ENCODE assay signal across 1 cellular context in the genomic region with DNA sequence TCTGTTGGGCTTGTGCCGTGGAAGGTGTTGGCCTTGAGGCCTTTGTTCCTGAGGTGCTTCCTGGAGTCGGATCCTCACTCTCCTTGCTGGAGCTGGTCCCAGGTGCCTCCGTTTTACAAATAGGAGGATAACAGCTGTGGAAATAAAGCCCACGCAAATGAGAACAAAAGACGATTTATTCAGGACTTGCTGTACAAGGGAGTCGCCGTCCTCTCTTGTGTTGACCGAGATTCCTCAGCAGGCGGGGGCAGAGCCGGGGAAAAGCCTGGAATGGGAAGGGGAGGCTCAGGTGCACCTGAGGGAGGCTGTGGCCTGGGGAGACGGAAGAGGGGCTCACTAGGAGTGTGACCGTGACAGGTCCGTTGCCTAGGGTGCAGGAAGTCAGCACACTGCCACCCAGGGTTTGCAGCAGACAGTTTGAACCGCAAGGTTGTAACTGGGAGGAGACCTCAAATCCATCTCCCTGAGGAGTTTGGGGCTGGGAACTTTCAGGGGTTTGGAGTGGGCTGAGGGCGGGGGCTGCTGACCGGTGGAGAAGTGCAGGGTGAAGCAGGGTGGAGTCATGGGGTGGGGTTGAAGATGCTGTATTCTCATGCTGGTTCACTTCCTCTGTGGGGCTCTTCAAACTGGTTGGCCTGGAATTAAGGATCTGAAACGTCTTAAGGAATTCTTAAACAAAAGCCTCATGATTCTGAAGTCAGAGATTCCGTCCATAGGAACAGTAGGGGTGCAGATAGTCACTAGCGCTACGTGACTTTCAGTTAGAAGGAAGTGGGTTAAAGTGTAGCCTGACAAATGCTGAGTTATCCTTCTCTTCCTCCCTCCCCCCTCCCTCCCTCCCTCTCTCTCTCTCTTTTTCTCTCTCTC.
TF ChIP-seq lines count a peak whose summit lies in the region.

No MANE protein-coding gene starts in this region.

TF ChIP-seq in K562, 482 proteins besides CTCF, POLR2A, EP300 and RAD21:
- no peak for TF ChIP-seq BRCA1 (IDR thresholded peaks at IDR 0.05)
- TF ChIP-seq BRCA1 (CRISPR knock-in tag; IDR thresholded peaks at IDR 0.05): no peak
- TF ChIP-seq, protein P1, sequence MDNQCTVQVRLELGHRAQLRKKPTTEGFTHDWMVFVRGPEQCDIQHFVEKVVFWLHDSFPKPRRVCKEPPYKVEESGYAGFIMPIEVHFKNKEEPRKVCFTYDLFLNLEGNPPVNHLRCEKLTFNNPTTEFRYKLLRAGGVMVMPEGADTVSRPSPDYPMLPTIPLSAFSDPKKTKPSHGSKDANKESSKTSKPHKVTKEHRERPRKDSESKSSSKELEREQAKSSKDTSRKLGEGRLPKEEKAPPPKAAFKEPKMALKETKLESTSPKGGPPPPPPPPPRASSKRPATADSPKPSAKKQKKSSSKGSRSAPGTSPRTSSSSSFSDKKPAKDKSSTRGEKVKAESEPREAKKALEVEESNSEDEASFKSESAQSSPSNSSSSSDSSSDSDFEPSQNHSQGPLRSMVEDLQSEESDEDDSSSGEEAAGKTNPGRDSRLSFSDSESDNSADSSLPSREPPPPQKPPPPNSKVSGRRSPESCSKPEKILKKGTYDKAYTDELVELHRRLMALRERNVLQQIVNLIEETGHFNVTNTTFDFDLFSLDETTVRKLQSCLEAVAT (IDR thresholded peaks at IDR 0.05): 0 out of 4 replicates have a peak, but pooled peaks of 1 of the 2 experiments have one; percentile 17
- TF ChIP-seq NCOR1 (IDR thresholded peaks at IDR 0.05): no peak
- TF ChIP-seq, protein P2, sequence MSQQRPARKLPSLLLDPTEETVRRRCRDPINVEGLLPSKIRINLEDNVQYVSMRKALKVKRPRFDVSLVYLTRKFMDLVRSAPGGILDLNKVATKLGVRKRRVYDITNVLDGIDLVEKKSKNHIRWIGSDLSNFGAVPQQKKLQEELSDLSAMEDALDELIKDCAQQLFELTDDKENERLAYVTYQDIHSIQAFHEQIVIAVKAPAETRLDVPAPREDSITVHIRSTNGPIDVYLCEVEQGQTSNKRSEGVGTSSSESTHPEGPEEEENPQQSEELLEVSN (IDR thresholded peaks at IDR 0.05; ENCODE audit: borderline replicate concordance in 1 of 2, extremely low read depth in 1 of 2, insufficient read depth in 1 of 2, insufficient read length in 1 of 2, low read depth in 1 of 2, low read length in 1 of 2, poor library complexity in 1 of 2, severe bottlenecking in 1 of 2): no peak
- peak in 1 of 2 experiments; percentile 38; a peak in 1 of 4 replicates for TF ChIP-seq MAZ (CRISPR knock-in tag; conservative IDR thresholded peaks at IDR 0.05 in 1 of 2, IDR thresholded peaks at IDR 0.05 in 1 of 2)
- TF ChIP-seq CHD2 (IDR thresholded peaks at IDR 0.05; ENCODE audit: low read depth, low read length): no peak
- TF ChIP-seq, protein P3, sequence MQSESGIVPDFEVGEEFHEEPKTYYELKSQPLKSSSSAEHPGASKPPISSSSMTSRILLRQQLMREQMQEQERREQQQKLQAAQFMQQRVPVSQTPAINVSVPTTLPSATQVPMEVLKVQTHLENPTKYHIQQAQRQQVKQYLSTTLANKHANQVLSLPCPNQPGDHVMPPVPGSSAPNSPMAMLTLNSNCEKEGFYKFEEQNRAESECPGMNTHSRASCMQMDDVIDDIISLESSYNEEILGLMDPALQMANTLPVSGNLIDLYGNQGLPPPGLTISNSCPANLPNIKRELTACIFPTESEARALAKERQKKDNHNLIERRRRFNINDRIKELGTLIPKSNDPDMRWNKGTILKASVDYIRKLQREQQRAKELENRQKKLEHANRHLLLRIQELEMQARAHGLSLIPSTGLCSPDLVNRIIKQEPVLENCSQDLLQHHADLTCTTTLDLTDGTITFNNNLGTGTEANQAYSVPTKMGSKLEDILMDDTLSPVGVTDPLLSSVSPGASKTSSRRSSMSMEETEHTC (IDR thresholded peaks at IDR 0.05): 0 out of 2 replicates have a peak, but pooled peaks have one; percentile 18
- no peak for TF ChIP-seq KDM5B (IDR thresholded peaks at IDR 0.05; ENCODE audit: insufficient replicate concordance, low read depth, low read length)
- TF ChIP-seq, protein P4, sequence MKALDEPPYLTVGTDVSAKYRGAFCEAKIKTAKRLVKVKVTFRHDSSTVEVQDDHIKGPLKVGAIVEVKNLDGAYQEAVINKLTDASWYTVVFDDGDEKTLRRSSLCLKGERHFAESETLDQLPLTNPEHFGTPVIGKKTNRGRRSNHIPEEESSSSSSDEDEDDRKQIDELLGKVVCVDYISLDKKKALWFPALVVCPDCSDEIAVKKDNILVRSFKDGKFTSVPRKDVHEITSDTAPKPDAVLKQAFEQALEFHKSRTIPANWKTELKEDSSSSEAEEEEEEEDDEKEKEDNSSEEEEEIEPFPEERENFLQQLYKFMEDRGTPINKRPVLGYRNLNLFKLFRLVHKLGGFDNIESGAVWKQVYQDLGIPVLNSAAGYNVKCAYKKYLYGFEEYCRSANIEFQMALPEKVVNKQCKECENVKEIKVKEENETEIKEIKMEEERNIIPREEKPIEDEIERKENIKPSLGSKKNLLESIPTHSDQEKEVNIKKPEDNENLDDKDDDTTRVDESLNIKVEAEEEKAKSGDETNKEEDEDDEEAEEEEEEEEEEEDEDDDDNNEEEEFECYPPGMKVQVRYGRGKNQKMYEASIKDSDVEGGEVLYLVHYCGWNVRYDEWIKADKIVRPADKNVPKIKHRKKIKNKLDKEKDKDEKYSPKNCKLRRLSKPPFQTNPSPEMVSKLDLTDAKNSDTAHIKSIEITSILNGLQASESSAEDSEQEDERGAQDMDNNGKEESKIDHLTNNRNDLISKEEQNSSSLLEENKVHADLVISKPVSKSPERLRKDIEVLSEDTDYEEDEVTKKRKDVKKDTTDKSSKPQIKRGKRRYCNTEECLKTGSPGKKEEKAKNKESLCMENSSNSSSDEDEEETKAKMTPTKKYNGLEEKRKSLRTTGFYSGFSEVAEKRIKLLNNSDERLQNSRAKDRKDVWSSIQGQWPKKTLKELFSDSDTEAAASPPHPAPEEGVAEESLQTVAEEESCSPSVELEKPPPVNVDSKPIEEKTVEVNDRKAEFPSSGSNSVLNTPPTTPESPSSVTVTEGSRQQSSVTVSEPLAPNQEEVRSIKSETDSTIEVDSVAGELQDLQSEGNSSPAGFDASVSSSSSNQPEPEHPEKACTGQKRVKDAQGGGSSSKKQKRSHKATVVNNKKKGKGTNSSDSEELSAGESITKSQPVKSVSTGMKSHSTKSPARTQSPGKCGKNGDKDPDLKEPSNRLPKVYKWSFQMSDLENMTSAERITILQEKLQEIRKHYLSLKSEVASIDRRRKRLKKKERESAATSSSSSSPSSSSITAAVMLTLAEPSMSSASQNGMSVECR (CRISPR knock-in tag; IDR thresholded peaks at IDR 0.05): no peak
- no peak for TF ChIP-seq ETV1 (tag; conservative IDR thresholded peaks at IDR 0.05; ENCODE audit: low read depth)
- no peak for TF ChIP-seq RBM39 (optimal IDR thresholded peaks at IDR 0.05; ENCODE audit: low read depth, low read length)
- TF ChIP-seq, protein P5, sequence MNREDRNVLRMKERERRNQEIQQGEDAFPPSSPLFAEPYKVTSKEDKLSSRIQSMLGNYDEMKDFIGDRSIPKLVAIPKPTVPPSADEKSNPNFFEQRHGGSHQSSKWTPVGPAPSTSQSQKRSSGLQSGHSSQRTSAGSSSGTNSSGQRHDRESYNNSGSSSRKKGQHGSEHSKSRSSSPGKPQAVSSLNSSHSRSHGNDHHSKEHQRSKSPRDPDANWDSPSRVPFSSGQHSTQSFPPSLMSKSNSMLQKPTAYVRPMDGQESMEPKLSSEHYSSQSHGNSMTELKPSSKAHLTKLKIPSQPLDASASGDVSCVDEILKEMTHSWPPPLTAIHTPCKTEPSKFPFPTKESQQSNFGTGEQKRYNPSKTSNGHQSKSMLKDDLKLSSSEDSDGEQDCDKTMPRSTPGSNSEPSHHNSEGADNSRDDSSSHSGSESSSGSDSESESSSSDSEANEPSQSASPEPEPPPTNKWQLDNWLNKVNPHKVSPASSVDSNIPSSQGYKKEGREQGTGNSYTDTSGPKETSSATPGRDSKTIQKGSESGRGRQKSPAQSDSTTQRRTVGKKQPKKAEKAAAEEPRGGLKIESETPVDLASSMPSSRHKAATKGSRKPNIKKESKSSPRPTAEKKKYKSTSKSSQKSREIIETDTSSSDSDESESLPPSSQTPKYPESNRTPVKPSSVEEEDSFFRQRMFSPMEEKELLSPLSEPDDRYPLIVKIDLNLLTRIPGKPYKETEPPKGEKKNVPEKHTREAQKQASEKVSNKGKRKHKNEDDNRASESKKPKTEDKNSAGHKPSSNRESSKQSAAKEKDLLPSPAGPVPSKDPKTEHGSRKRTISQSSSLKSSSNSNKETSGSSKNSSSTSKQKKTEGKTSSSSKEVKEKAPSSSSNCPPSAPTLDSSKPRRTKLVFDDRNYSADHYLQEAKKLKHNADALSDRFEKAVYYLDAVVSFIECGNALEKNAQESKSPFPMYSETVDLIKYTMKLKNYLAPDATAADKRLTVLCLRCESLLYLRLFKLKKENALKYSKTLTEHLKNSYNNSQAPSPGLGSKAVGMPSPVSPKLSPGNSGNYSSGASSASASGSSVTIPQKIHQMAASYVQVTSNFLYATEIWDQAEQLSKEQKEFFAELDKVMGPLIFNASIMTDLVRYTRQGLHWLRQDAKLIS (CRISPR knock-in tag; IDR thresholded peaks at IDR 0.05): no peak
- no peak for TF ChIP-seq LARP7 (IDR thresholded peaks at IDR 0.05)
- TF ChIP-seq, protein P6, sequence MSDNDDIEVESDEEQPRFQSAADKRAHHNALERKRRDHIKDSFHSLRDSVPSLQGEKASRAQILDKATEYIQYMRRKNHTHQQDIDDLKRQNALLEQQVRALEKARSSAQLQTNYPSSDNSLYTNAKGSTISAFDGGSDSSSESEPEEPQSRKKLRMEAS (CRISPR knock-in tag; IDR thresholded peaks at IDR 0.05): 0 out of 2 replicates have a peak, but pooled peaks have one; percentile 15
- TF ChIP-seq RAD51 (IDR thresholded peaks at IDR 0.05; ENCODE audit: borderline replicate concordance, low read depth): no peak
- TF ChIP-seq, protein P7, sequence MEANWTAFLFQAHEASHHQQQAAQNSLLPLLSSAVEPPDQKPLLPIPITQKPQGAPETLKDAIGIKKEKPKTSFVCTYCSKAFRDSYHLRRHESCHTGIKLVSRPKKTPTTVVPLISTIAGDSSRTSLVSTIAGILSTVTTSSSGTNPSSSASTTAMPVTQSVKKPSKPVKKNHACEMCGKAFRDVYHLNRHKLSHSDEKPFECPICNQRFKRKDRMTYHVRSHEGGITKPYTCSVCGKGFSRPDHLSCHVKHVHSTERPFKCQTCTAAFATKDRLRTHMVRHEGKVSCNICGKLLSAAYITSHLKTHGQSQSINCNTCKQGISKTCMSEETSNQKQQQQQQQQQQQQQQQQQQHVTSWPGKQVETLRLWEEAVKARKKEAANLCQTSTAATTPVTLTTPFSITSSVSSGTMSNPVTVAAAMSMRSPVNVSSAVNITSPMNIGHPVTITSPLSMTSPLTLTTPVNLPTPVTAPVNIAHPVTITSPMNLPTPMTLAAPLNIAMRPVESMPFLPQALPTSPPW (CRISPR knock-in tag; IDR thresholded peaks at IDR 0.05): peak; percentile 49
- TF ChIP-seq TAF1 (IDR thresholded peaks at IDR 0.05; ENCODE audit: control insufficient read depth, extremely low read depth, insufficient read depth, low read length, severe bottlenecking): no peak
- peak; percentile 69 for TF ChIP-seq SPI1 (IDR thresholded peaks at IDR 0.05; ENCODE audit: borderline replicate concordance, low read depth, low read length)
- TF ChIP-seq ZEB2 (IDR thresholded peaks at IDR 0.05): no peak
- TF ChIP-seq, protein P8, sequence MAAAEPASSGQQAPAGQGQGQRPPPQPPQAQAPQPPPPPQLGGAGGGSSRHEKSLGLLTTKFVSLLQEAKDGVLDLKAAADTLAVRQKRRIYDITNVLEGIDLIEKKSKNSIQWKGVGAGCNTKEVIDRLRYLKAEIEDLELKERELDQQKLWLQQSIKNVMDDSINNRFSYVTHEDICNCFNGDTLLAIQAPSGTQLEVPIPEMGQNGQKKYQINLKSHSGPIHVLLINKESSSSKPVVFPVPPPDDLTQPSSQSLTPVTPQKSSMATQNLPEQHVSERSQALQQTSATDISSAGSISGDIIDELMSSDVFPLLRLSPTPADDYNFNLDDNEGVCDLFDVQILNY (CRISPR knock-in tag; IDR thresholded peaks at IDR 0.05): no peak
- TF ChIP-seq ZNF217 (CRISPR knock-in tag; IDR thresholded peaks at IDR 0.05): no peak
- 0 out of 2 replicates have a peak, but pooled peaks have one; percentile 8 for TF ChIP-seq BHLHE40 (IDR thresholded peaks at IDR 0.05; ENCODE audit: low read length)
TF ChIP-seq in K562: peak in this region for 7.
